In the genomic region with DNA sequence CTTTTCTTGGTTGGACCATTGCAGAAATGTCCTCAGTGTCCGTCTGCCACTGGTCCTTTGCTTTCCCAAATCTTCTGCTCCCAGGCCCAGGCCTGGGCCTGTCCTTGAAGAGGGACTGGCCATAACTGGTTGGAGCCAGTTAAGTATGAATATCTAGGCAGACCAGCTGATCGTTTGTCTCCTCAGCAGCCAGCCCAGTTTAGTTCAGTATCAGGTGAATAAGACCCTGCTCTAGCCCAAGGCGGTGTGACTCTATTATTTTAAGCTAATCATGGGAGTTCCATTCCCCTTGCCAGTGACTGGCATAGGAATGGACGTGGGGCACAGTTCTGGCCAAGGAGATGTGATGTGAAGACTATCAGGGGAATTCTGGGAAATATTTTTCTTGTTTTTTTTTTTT, we compare ENCODE assay signal across 37 cellular contexts.
"Had no signal": no experiment of that assay in that cellular context is flagged by ENCODE, and none has a peak within 500 bp of the region (broad histone marks: within the 10 kb centered on the region; RNA-seq: fewer than 3 reads in every experiment).

No MANE protein-coding gene starts in this region.

- DNase-seq: activated B cell treated with CpG ODN at 0.5 μM for 24 hours; activated CD4-positive, alpha-beta memory T cell treated with anti-CD3 and anti-CD28 coated beads for 36 hours; activated CD4-positive, alpha-beta T cell treated with anti-CD3 and anti-CD28 coated beads for 4 hours; activated CD4-positive, alpha-beta T cell treated with anti-CD3 and anti-CD28 coated beads, Interleukin-2, amount 10 ng/mL, durations not matched to agents 24 days and 14 days; activated CD4-positive, alpha-beta T cell treated with anti-CD3 and anti-CD28 coated beads, Interleukin-2, amount 50 U/mL, for 1 hour; activated CD4-positive, alpha-beta T cell treated with anti-CD3 and anti-CD28 coated beads, Interleukin-2, amount 50 U/mL, for 4 hours; activated CD4-positive, CD25-positive, alpha-beta regulatory T cell treated with anti-CD3 and anti-CD28 coated beads, Interleukin-2, amount 50 U/mL, for 72 hours; activated CD8-positive, alpha-beta memory T cell treated with anti-CD3 and anti-CD28 coated beads, Interleukin-2, amount 50 U/mL, for 4 hours; activated CD8-positive, alpha-beta T cell treated with anti-CD3 and anti-CD28 coated beads for 36 hours; activated effector memory CD4-positive, alpha-beta T cell treated with Interleukin-2 at 50 U/mL for 16 hours; activated gamma-delta T cell; activated naive CD4-positive, alpha-beta T cell treated with anti-CD3 and anti-CD28 coated beads, Interleukin-2, amount 10 ng/mL, durations not matched to agents 7 days and 5 days; activated naive CD4-positive, alpha-beta T cell treated with Interleukin-2 at 50 U/mL for 16 hours; activated naive CD8-positive, alpha-beta T cell treated with anti-CD3 and anti-CD28 coated beads, Interleukin-2, amount 10 ng/mL, durations not matched to agents 7 days and 5 days; activated naive CD8-positive, alpha-beta T cell treated with anti-CD3 and anti-CD28 coated beads, Interleukin-2, amount 50 U/mL, for 24 hours; activated T-cell treated with anti-CD3 and anti-CD28 coated beads for 4 hours; activated T-cell treated with anti-CD3 and anti-CD28 coated beads, Interleukin-2, amount 50 U/mL, for 1 hour; activated T-cell treated with anti-CD3 and anti-CD28 coated beads, Interleukin-2, amount 50 U/mL, for 4 hours; activated T-cell treated with anti-CD3 and anti-CD28 coated beads, Interleukin-2, amount 50 U/mL, for 72 hours; amygdala; anterior cingulate cortex; caudate nucleus; cerebellar nuclear complex; T-helper 1 cell; T-helper 2 cell; T-helper 9 cell had no signal

- ATAC-seq: activated CD8-positive, alpha-beta T cell treated with anti-CD3 and anti-CD28 coated beads for 36 hours; activated naive CD8-positive, alpha-beta T cell treated with anti-CD3 and anti-CD28 coated beads, Interleukin-2, amount 50 U/mL, for 24 hours; activated T-cell treated with anti-CD3 and anti-CD28 coated beads, Interleukin-2, amount 50 U/mL, for 4 hours; activated T-cell treated with anti-CD3 and anti-CD28 coated beads, Interleukin-2, amount 50 U/mL, for 72 hours had no signal

- H3K36me3 Mint-ChIP-seq: activated CD4-positive, alpha-beta memory T cell treated with anti-CD3 and anti-CD28 coated beads for 36 hours; activated naive CD4-positive, alpha-beta T cell treated with anti-CD3 and anti-CD28 coated beads, Interleukin-2, amount 10 ng/mL, durations not matched to agents 7 days and 5 days; activated naive CD4-positive, alpha-beta T cell treated with anti-CD3 and anti-CD28 coated beads, Interleukin-2, amount 50 U/mL, for 24 hours; activated naive CD8-positive, alpha-beta T cell; activated naive CD8-positive, alpha-beta T cell treated with anti-CD3 and anti-CD28 coated beads, Interleukin-2, amount 10 ng/mL, durations not matched to agents 7 days and 5 days; brain had no signal

- FAIRE-seq: TTC549 had no signal

- H3K36me3 ChIP-seq: ascending aorta, cardiac muscle cell had no signal

- H3K27ac ChIP-seq: ascending aorta, cardiac muscle cell, VCaP had no signal

- H3K4me1 Mint-ChIP-seq: activated CD4-positive, alpha-beta T cell treated with anti-CD3 and anti-CD28 coated beads, Interleukin-2, amount 10 ng/mL, durations not matched to agents 24 days and 14 days; activated naive CD4-positive, alpha-beta T cell treated with anti-CD3 and anti-CD28 coated beads, Interleukin-2, amount 10 ng/mL, durations not matched to agents 7 days and 5 days; activated naive CD4-positive, alpha-beta T cell treated with anti-CD3 and anti-CD28 coated beads, Interleukin-2, amount 50 U/mL, for 24 hours; activated naive CD8-positive, alpha-beta T cell treated with anti-CD3 and anti-CD28 coated beads, Interleukin-2, amount 10 ng/mL, durations not matched to agents 7 days and 5 days; activated naive CD8-positive, alpha-beta T cell treated with anti-CD3 and anti-CD28 coated beads, Interleukin-2, amount 50 U/mL, for 24 hours; central memory CD8-positive, alpha-beta T cell had no signal

- H3K27me3 ChIP-seq: ascending aorta, cardiac muscle cell had no signal

- H3K9me3 Mint-ChIP-seq: activated CD4-positive, alpha-beta memory T cell treated with anti-CD3 and anti-CD28 coated beads for 36 hours; activated CD4-positive, alpha-beta T cell treated with anti-CD3 and anti-CD28 coated beads, Interleukin-2, amount 10 ng/mL, durations not matched to agents 24 days and 14 days; activated CD8-positive, alpha-beta T cell treated with anti-CD3 and anti-CD28 coated beads for 36 hours; activated naive CD4-positive, alpha-beta T cell treated with anti-CD3 and anti-CD28 coated beads, Interleukin-2, amount 10 ng/mL, durations not matched to agents 7 days and 5 days; activated naive CD4-positive, alpha-beta T cell treated with anti-CD3 and anti-CD28 coated beads, Interleukin-2, amount 50 U/mL, for 24 hours; activated naive CD8-positive, alpha-beta T cell treated with anti-CD3 and anti-CD28 coated beads, Interleukin-2, amount 10 ng/mL, durations not matched to agents 7 days and 5 days; activated naive CD8-positive, alpha-beta T cell treated with anti-CD3 and anti-CD28 coated beads, Interleukin-2, amount 50 U/mL, for 24 hours; activated T-cell treated with anti-CD3 and anti-CD28 coated beads, Interleukin-2, amount 50 U/mL, for 4 hours; activated T-cell treated with anti-CD3 and anti-CD28 coated beads, Interleukin-2, amount 50 U/mL, for 72 hours; activated T-helper 2 cell treated with anti-CD3 and anti-CD28 coated beads, Interferon-gamma antibody, Interleukin-2, Interleukin-4, amounts not matched to agents 10 μg/mL and 5 μg/mL and 100 μg/mL, durations not matched to agents 14 hours and 24 hours and 36 hours; central memory CD8-positive, alpha-beta T cell; T-helper 1 cell treated with Interleukin-12 subunit alpha and Interleukin-12 subunit beta and Interleukin-4 antibody, amounts not matched to agents 30 μg/mL and 1 μg/mL, for 36 hours; T-helper 2 cell treated with Interferon-gamma antibody and Interleukin-4, amounts not matched to agents 5 μg/mL and 100 μg/mL, for 36 hours had no signal

- H3K4me3 ChIP-seq: ascending aorta, cardiac muscle cell had no signal

- H3K4me3 Mint-ChIP-seq: activated B cell treated with CpG ODN at 0.5 μM for 24 hours; activated CD4-positive, alpha-beta memory T cell treated with anti-CD3 and anti-CD28 coated beads for 36 hours; activated CD4-positive, alpha-beta T cell treated with anti-CD3 and anti-CD28 coated beads, Interleukin-2, amount 10 ng/mL, durations not matched to agents 24 days and 14 days; activated CD8-positive, alpha-beta T cell treated with anti-CD3 and anti-CD28 coated beads for 36 hours; activated naive CD4-positive, alpha-beta T cell treated with anti-CD3 and anti-CD28 coated beads, Interleukin-2, amount 10 ng/mL, durations not matched to agents 7 days and 5 days; activated naive CD4-positive, alpha-beta T cell treated with anti-CD3 and anti-CD28 coated beads, Interleukin-2, amount 50 U/mL, for 24 hours; activated naive CD8-positive, alpha-beta T cell; activated naive CD8-positive, alpha-beta T cell treated with anti-CD3 and anti-CD28 coated beads, Interleukin-2, amount 10 ng/mL, durations not matched to agents 7 days and 5 days; activated naive CD8-positive, alpha-beta T cell treated with anti-CD3 and anti-CD28 coated beads, Interleukin-2, amount 50 U/mL, for 24 hours; activated T-cell treated with anti-CD3 and anti-CD28 coated beads, Interleukin-2, amount 50 U/mL, for 4 hours; activated T-cell treated with anti-CD3 and anti-CD28 coated beads, Interleukin-2, amount 50 U/mL, for 72 hours; brain; central memory CD8-positive, alpha-beta T cell; T-helper 1 cell treated with Interleukin-12 subunit alpha and Interleukin-12 subunit beta and Interleukin-4 antibody, amounts not matched to agents 30 μg/mL and 1 μg/mL, for 36 hours; T-helper 2 cell treated with Interferon-gamma antibody and Interleukin-4, amounts not matched to agents 5 μg/mL and 100 μg/mL, for 36 hours had no signal

- H3K9me3 ChIP-seq: ascending aorta had no signal

- H3K27ac Mint-ChIP-seq: activated B cell treated with CpG ODN at 0.5 μM for 24 hours; activated CD4-positive, alpha-beta memory T cell treated with anti-CD3 and anti-CD28 coated beads for 36 hours; activated CD4-positive, alpha-beta T cell treated with anti-CD3 and anti-CD28 coated beads, Interleukin-2, amount 10 ng/mL, durations not matched to agents 24 days and 14 days; activated CD8-positive, alpha-beta T cell treated with anti-CD3 and anti-CD28 coated beads for 36 hours; activated naive CD4-positive, alpha-beta T cell treated with anti-CD3 and anti-CD28 coated beads, Interleukin-2, amount 10 ng/mL, durations not matched to agents 7 days and 5 days; activated naive CD4-positive, alpha-beta T cell treated with anti-CD3 and anti-CD28 coated beads, Interleukin-2, amount 50 U/mL, for 24 hours; activated naive CD8-positive, alpha-beta T cell; activated naive CD8-positive, alpha-beta T cell treated with anti-CD3 and anti-CD28 coated beads, Interleukin-2, amount 10 ng/mL, durations not matched to agents 7 days and 5 days; activated naive CD8-positive, alpha-beta T cell treated with anti-CD3 and anti-CD28 coated beads, Interleukin-2, amount 50 U/mL, for 24 hours; activated T-cell treated with anti-CD3 and anti-CD28 coated beads, Interleukin-2, amount 50 U/mL, for 72 hours; activated T-helper 2 cell treated with anti-CD3 and anti-CD28 coated beads, Interferon-gamma antibody, Interleukin-2, Interleukin-4, amounts not matched to agents 10 μg/mL and 5 μg/mL and 100 μg/mL, durations not matched to agents 14 hours and 24 hours and 36 hours; T-helper 1 cell treated with Interleukin-12 subunit alpha and Interleukin-12 subunit beta and Interleukin-4 antibody, amounts not matched to agents 30 μg/mL and 1 μg/mL, for 36 hours; T-helper 2 cell treated with Interferon-gamma antibody and Interleukin-4, amounts not matched to agents 5 μg/mL and 100 μg/mL, for 36 hours had no signal
